25 cellular contexts compared by ENCODE assay signal in the genomic region with DNA sequence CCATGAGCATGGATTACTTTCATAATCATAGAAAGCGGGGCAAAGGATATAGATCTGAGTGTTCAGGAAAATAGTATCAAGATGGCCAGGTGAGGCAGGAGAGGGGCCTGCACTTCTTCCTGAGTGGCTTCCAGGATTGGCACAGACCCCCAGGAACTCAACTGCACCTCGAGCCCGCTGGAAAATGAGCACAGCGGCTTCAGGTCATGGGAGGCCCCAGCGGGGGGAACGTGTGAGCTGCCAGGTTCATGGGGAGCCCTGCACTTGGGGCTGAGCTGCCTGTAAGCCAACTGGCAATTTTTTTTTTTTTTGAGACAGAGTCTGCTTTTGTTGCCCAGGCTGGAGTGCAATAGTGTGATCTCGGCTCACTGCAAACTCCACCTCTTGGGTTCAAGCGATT.
"Had no signal": no experiment of that assay in that cellular context is flagged by ENCODE, and none has a peak within 500 bp of the region (broad histone marks: within the 10 kb centered on the region; RNA-seq: fewer than 3 reads in every experiment).

No MANE protein-coding gene starts in this region.

- H3K36me3 Mint-ChIP-seq: naive thymus-derived CD8-positive, alpha-beta T cell; neural progenitor cell; stimulated activated effector memory CD8-positive, alpha-beta T cell treated with anti-CD3 and anti-CD28 coated beads, Interleukin-12 subunit alpha, Interleukin-12 subunit beta, amount 100 ng/mL, for 72 hours had no signal

- DNase-seq: cortex of kidney; effector CD8-positive, alpha-beta T cell; glutamatergic neuron; left colon; mesendoderm; naive thymus-derived CD8-positive, alpha-beta T cell; nucleus accumbens; ovary; stimulated activated CD4-positive, alpha-beta T cell treated with anti-CD3 and anti-CD28 coated beads, Interleukin-4, amount 100 ng/mL, for 1 hour; stimulated activated CD8-positive, alpha-beta memory T cell treated with anti-CD3 and anti-CD28 coated beads, Interleukin-4, amount 100 ng/mL, for 48 hours; stimulated activated naive CD8-positive, alpha-beta T cell treated with anti-CD3 and anti-CD28 coated beads, Interleukin-15, Interleukin-2, amounts not matched to agents 100 U/mL and 50 U/mL, for 24 hours had no signal

- H3K36me3 ChIP-seq: esophagus muscularis mucosa, gastroesophageal sphincter, neural progenitor cell, ovary, right atrium auricular region, suprapubic skin, tibial artery, upper lobe of left lung, uterus had no signal

- H3K27ac Mint-ChIP-seq: naive thymus-derived CD8-positive, alpha-beta T cell; neural progenitor cell; stimulated activated effector memory CD8-positive, alpha-beta T cell treated with anti-CD3 and anti-CD28 coated beads, Interleukin-12 subunit alpha, Interleukin-12 subunit beta, amount 100 ng/mL, for 72 hours had no signal

- FAIRE-seq: endometrium, keratinocyte had no signal

- H3K9ac ChIP-seq: neural progenitor cell had no signal

- H3K4me1 ChIP-seq: esophagus muscularis mucosa, gastroesophageal sphincter, neural progenitor cell, right atrium auricular region, suprapubic skin, tibial artery, upper lobe of left lung, uterus had no signal

- ATAC-seq: gastroesophageal sphincter; left colon; naive thymus-derived CD8-positive, alpha-beta T cell; stimulated activated effector memory CD8-positive, alpha-beta T cell treated with anti-CD3 and anti-CD28 coated beads, Interleukin-12 subunit alpha, Interleukin-12 subunit beta, amount 100 ng/mL, for 72 hours; stimulated activated naive CD8-positive, alpha-beta T cell treated with anti-CD3 and anti-CD28 coated beads, Interleukin-15, Interleukin-2, amounts not matched to agents 100 U/mL and 50 U/mL, for 24 hours had no signal

- H3K27ac ChIP-seq: dorsolateral prefrontal cortex, epithelial cell of prostate, esophagus muscularis mucosa, gastroesophageal sphincter, neural progenitor cell, ovary, right atrium auricular region, suprapubic skin, tibial artery, upper lobe of left lung, uterus had no signal

- H3K4me3 ChIP-seq: dorsolateral prefrontal cortex, esophagus muscularis mucosa, gastroesophageal sphincter, neural progenitor cell, ovary, right atrium auricular region, smooth muscle cell, suprapubic skin, tibial artery, upper lobe of left lung, uterus had no signal

- H3K4me2 ChIP-seq: neural progenitor cell, smooth muscle cell had no signal

- H3K9me3 ChIP-seq: esophagus muscularis mucosa, gastroesophageal sphincter, ovary, right atrium auricular region, suprapubic skin, tibial artery, upper lobe of left lung, uterus had no signal

- H3K27me3 ChIP-seq: dorsolateral prefrontal cortex, esophagus muscularis mucosa, gastroesophageal sphincter, neural progenitor cell, ovary, right atrium auricular region, suprapubic skin, upper lobe of left lung, uterus had no signal

- H2AFZ ChIP-seq: neural progenitor cell had no signal

- H3K4me1 Mint-ChIP-seq: naive thymus-derived CD8-positive, alpha-beta T cell; neural progenitor cell; stimulated activated effector memory CD8-positive, alpha-beta T cell treated with anti-CD3 and anti-CD28 coated beads, Interleukin-12 subunit alpha, Interleukin-12 subunit beta, amount 100 ng/mL, for 72 hours had no signal

- H3K4me3 Mint-ChIP-seq: naive thymus-derived CD8-positive, alpha-beta T cell; neural progenitor cell; stimulated activated effector memory CD8-positive, alpha-beta T cell treated with anti-CD3 and anti-CD28 coated beads, Interleukin-12 subunit alpha, Interleukin-12 subunit beta, amount 100 ng/mL, for 72 hours had no signal
